8 cellular contexts compared by ENCODE assay signal in genomic region chr22:19120829-19121630, GRCh38. TPM values are rescaled to one million over a fixed set of nuclear protein-coding genes. Genes with fewer than 3 reads are reported as not detected.
DNase-seq lines count a peak whose midpoint lies in the region; ATAC-seq, FAIRE-seq and TF ChIP-seq lines count a peak whose summit lies in the region.

No MANE protein-coding gene starts in this region.

- H3K9me3 ChIP-seq in A549 (no peaks in the 10 kb centered on the region), mucosa of stomach (ENCODE audit: control insufficient read depth, low read length) (no peaks in the 10 kb centered on the region)
- no peaks in the 10 kb centered on the region for H3K9me3 ChIP-seq in effector memory CD4-positive, alpha-beta T cell (ENCODE audit: control insufficient read depth, low read length)

- H3K27ac ChIP-seq in A549 = peak overlapping the region; percentile 87 to 96
- H3K27ac ChIP-seq in RWPE1 = peak overlapping the region; percentile 86
- peak overlapping the region; percentile 78 for H3K27ac ChIP-seq in effector memory CD4-positive, alpha-beta T cell (ENCODE audit: insufficient read depth, low read length, poor library complexity, severe bottlenecking)

- H3K4me1 ChIP-seq in A549 (peaks cover 15% of the 10 kb centered on the region; the same call in 2 of the 3 replicates), mucosa of stomach (ENCODE audit: control insufficient read depth, insufficient read depth, low read length) (peaks cover 30% of the 10 kb centered on the region)
- H3K4me1 ChIP-seq in effector memory CD4-positive, alpha-beta T cell (ENCODE audit: control insufficient read depth, insufficient read depth, low read length, poor library complexity, severe bottlenecking) = peaks cover 53% of the 10 kb centered on the region

- peak overlapping the region; percentile 86 for H3K4me3 ChIP-seq in A549
- H3K4me3 ChIP-seq in effector memory CD4-positive, alpha-beta T cell (ENCODE audit: insufficient read depth, low read depth, low read length, poor library complexity, severe bottlenecking) = peak overlapping the region; percentile 92
- peak overlapping the region; percentile 72 for H3K4me3 ChIP-seq in mucosa of stomach (ENCODE audit: low read length)

- DNase-seq in A549 (ENCODE audit: low read depth in 1 of 2, low spot score in 1 of 2) (peak; percentile 47 to 64), RWPE1 (ENCODE audit: low spot score) (peak; percentile 74), GOT3 (lab: John Stamatoyannopoulos, UW) (no peak), midbrain (lab: John Stamatoyannopoulos, UW) (no peak), activated gamma-delta T cell (lab: John Stamatoyannopoulos, UW) (no peak)
- DNase-seq in effector memory CD4-positive, alpha-beta T cell = peak in 1 of 3 donors; percentile 11

- TF ChIP-seq EP300 in A549 (IDR thresholded peaks at IDR 0.05) = no peak

- no peak for FAIRE-seq in A549 (lab: Jason Lieb, UNC)

- TF ChIP-seq CTCF in A549 (IDR thresholded peaks at IDR 0.05) (no peak), RWPE1 (conservative IDR thresholded peaks at IDR 0.05; ENCODE audit: low read depth) (no peak)

- CTCF ChIA-PET in A549 (lab: Yijun Ruan, JAX) (no interaction called here), RWPE1 (lab: Yijun Ruan, JAX) (no interaction called here)

- ATAC-seq in A549 = peak; percentile 49 to 52
- ATAC-seq in GM21367 (IDR thresholded peaks at IDR 0.05; ENCODE audit: unreplicated experiment) = peak; percentile 8

- peak overlapping the region; percentile 79 for H3K9ac ChIP-seq in mucosa of stomach (ENCODE audit: low read length)

- no peaks in the 10 kb centered on the region for H3K27me3 ChIP-seq in effector memory CD4-positive, alpha-beta T cell (replicated peaks; ENCODE audit: control insufficient read depth, insufficient read depth, low read length, poor library complexity, severe bottlenecking)
- H3K27me3 ChIP-seq in mucosa of stomach (ENCODE audit: control insufficient read depth, insufficient read depth, low read length) = peaks cover 3% of the 10 kb centered on the region

- WGBS in A549 (ENCODE audit: missing lambda C conversion rate) = 17% methylated on average over 13 of the region's 23 CpGs

- no peak for TF ChIP-seq RAD21 in A549 (conservative IDR thresholded peaks at IDR 0.05 in 1 of 2, IDR thresholded peaks at IDR 0.05 in 1 of 2)

- POLR2A ChIA-PET in A549 (lab: Yijun Ruan, JAX) (interaction anchor here (0.7 to 1.5 kb wide), 2 partner anchors 10 to 13 kb away, joined by 3 to 4 read pairs; no protein-coding TSS in a partner anchor), RWPE1 (lab: Yijun Ruan, JAX; ENCODE audit: low non-redundant PET) (no interaction called here)

- H3K4me2 ChIP-seq in A549 = peak overlapping the region; percentile 97

- no peak for TF ChIP-seq POLR2A in A549 (IDR thresholded peaks at IDR 0.05; ENCODE audit: low read length)

- H3K36me3 ChIP-seq in effector memory CD4-positive, alpha-beta T cell (ENCODE audit: control insufficient read depth, insufficient read depth, low read length) = no peaks in the 10 kb centered on the region
- no peaks in the 10 kb centered on the region for H3K36me3 ChIP-seq in mucosa of stomach (ENCODE audit: control insufficient read depth, insufficient read depth, low read length)

TF ChIP-seq in A549, 52 proteins besides CTCF, POLR2A, EP300 and RAD21:
- TF ChIP-seq GATA3 (IDR thresholded peaks at IDR 0.05; ENCODE audit: borderline replicate concordance) = no peak
- TF ChIP-seq FOSL2 (IDR thresholded peaks at IDR 0.05) = no peak
- TF ChIP-seq FOSL2 (CRISPR knock-in tag; IDR thresholded peaks at IDR 0.05) = no peak
- TF ChIP-seq ESRRA (IDR thresholded peaks at IDR 0.05; ENCODE audit: borderline replicate concordance, low read length) = no peak
- TF ChIP-seq BHLHE40 (IDR thresholded peaks at IDR 0.05; ENCODE audit: low read depth, low read length) = no peak
- no peak for TF ChIP-seq ELK1 (IDR thresholded peaks at IDR 0.05; ENCODE audit: low read depth, low read length)
- no peak for TF ChIP-seq ATOH8 (CRISPR knock-in tag; IDR thresholded peaks at IDR 0.05; ENCODE audit: low read depth)
- no peak for TF ChIP-seq HOXB5 (CRISPR knock-in tag; IDR thresholded peaks at IDR 0.05)
- no peak for TF ChIP-seq SMC3 (IDR thresholded peaks at IDR 0.05)

RNA-seq across cellular contexts. Expression of gene DGCR2, which starts 1.2 kb away (rescaled TPM):
- polyA plus RNA-seq in A549 (2011; rRNA removed) (10.6 and 12.9 TPM in 2 replicates), A549 (2017; fragmentation: RNase III; extraction: RNeasy Plus Mini Kit Qiagen cat#74134 plus additional on column Dnase treatment) (17.7 to 17.9 TPM (median 17.8 TPM) in 3 replicates)
- 11.2 and 14.9 TPM in 2 replicates for polyA plus RNA-seq in A549 (2012; cell fraction: cytosol; rRNA removed)
- polyA plus RNA-seq in A549 (2012; cell fraction: nucleus; rRNA removed) = 31.8 and 37.2 TPM in 2 replicates
- 17.8 and 19.4 TPM in 2 replicates for polyA minus RNA-seq in A549 (2011; rRNA and poly(A)+ RNA removed)

RNA-seq across cellular contexts. Expression of gene TSSK2, which starts 10.1 kb away (rescaled TPM):
- polyA plus RNA-seq in A549 (2011; rRNA removed) (not detected in 2 replicates), A549 (2017; fragmentation: RNase III; extraction: RNeasy Plus Mini Kit Qiagen cat#74134 plus additional on column Dnase treatment) (not detected in 3 replicates)
- polyA plus RNA-seq in A549 (2012; cell fraction: cytosol; rRNA removed) = not detected in 2 replicates
- polyA plus RNA-seq in A549 (2012; cell fraction: nucleus; rRNA removed) = not detected in 2 replicates
- polyA minus RNA-seq in A549 (2011; rRNA and poly(A)+ RNA removed) = not detected in 2 replicates

RNA-seq across cellular contexts. Expression of gene ESS2, which starts 23.4 kb away (rescaled TPM):
- 4.7 and 5.2 TPM in 2 replicates for polyA plus RNA-seq in A549 (2011; rRNA removed)
- polyA plus RNA-seq in A549 (2012; cell fraction: cytosol; rRNA removed) = 9.6 and 10.5 TPM in 2 replicates
- 17.8 and 19.1 TPM in 2 replicates for polyA plus RNA-seq in A549 (2012; cell fraction: nucleus; rRNA removed)
- polyA plus RNA-seq in A549 (2017; fragmentation: RNase III; extraction: RNeasy Plus Mini Kit Qiagen cat#74134 plus additional on column Dnase treatment) = 9.0 to 10.0 TPM (median 9.4 TPM) in 3 replicates
- 3.3 and 3.4 TPM in 2 replicates for polyA minus RNA-seq in A549 (2011; rRNA and poly(A)+ RNA removed)

RNA-seq across cellular contexts. Expression of gene GSC2, which starts 29.1 kb away (rescaled TPM):
- polyA plus RNA-seq in A549 (2011; rRNA removed) (not detected in 2 replicates), A549 (2017; fragmentation: RNase III; extraction: RNeasy Plus Mini Kit Qiagen cat#74134 plus additional on column Dnase treatment) (not detected in 3 replicates)
- polyA plus RNA-seq in A549 (2012; cell fraction: cytosol; rRNA removed) = not detected in 2 replicates
- not detected in 2 replicates for polyA plus RNA-seq in A549 (2012; cell fraction: nucleus; rRNA removed)
- polyA minus RNA-seq in A549 (2011; rRNA and poly(A)+ RNA removed) = not detected in 2 replicates

RNA-seq across cellular contexts. Expression of gene SLC25A1, which starts 57.5 kb away (rescaled TPM):
- polyA plus RNA-seq in A549 (2011; rRNA removed) (11.4 and 14.9 TPM in 2 replicates), A549 (2017; fragmentation: RNase III; extraction: RNeasy Plus Mini Kit Qiagen cat#74134 plus additional on column Dnase treatment) (48.3 to 61.7 TPM (median 60.1 TPM) in 3 replicates)
- 36.9 and 49.9 TPM in 2 replicates for polyA plus RNA-seq in A549 (2012; cell fraction: cytosol; rRNA removed)
- polyA plus RNA-seq in A549 (2012; cell fraction: nucleus; rRNA removed) = 75.2 and 76.2 TPM in 2 replicates
- polyA minus RNA-seq in A549 (2011; rRNA and poly(A)+ RNA removed) = 20.9 and 21.0 TPM in 2 replicates

Comparison
In these comparisons a context has a peak if more than half of its experiments do, and no peak if none do; other contexts are left out.
1. DNase-seq: peak in A549 (2 of 2) and RWPE1 (single experiment); none in GOT3 (single experiment), midbrain (single experiment) and activated gamma-delta T cell (single experiment).
2. Peak in every context shown above with its lines, with median percentiles within 50 percentile points of each other: H3K27ac ChIP-seq and H3K4me3 ChIP-seq.